16 cellular contexts compared by ENCODE assay signal in genomic region chr2:111966241-111966640, GRCh38.
A peak's percentile ranks its signal among the peaks of the same experiment; 100 is the strongest.
DNase-seq lines count a peak whose midpoint lies in the region; ATAC-seq and TF ChIP-seq lines count a peak whose summit lies in the region.
"Had no signal": no experiment of that assay in that cellular context is flagged by ENCODE, and none has a peak within 500 bp of the region (broad histone marks: within the 10 kb centered on the region; RNA-seq: fewer than 3 reads in every experiment).

No MANE protein-coding gene starts in this region.

- no peaks in the 10 kb centered on the region for H3K27me3 ChIP-seq in ascending aorta

- H3K9me3 ChIP-seq in ascending aorta: no peaks in the 10 kb centered on the region

- peaks cover 0 to 21% of the 10 kb centered on the region in 2 donors for H3K4me1 ChIP-seq in ascending aorta

- no peak overlapping the region for H3K4me3 ChIP-seq in ascending aorta
- H3K4me3 ChIP-seq: GM12878 had no signal

- H3K27ac ChIP-seq in ascending aorta: peak overlapping the region; percentile 74 to 80
- H3K27ac ChIP-seq: C4-2B had no signal

- peak; percentile 3 for DNase-seq in EH (ENCODE audit: low read depth)
- no peak for DNase-seq in ascending aorta (ENCODE audit: low spot score in 2 of 2)
- DNase-seq in lung microvascular endothelial cell (ENCODE audit: low read depth in 2 of 2): peak; percentile 32 to 65
- DNase-seq: ACHN; AML-193; CD4-positive, alpha-beta T cell; DMS153; DMS79; GOT3; H9; KG1 had no signal

- ATAC-seq in GM19351 (IDR thresholded peaks at IDR 0.05; ENCODE audit: unreplicated experiment): no peak
- no peak for ATAC-seq in GM21723 (IDR thresholded peaks at IDR 0.05; ENCODE audit: unreplicated experiment)
- no peak for ATAC-seq in HG02642 (IDR thresholded peaks at IDR 0.05; ENCODE audit: poor library complexity, unreplicated experiment)
- ATAC-seq: GM12878 had no signal

- intact Hi-C loops in ascending aorta (cut with DNase I): no loop called here

- H3K36me3 ChIP-seq in ascending aorta: peaks cover 2 to 14% of the 10 kb centered on the region in 2 donors

- no peak for TF ChIP-seq CTCF in ascending aorta (IDR thresholded peaks at IDR 0.05)

Comparison
In these comparisons a context has a peak if more than half of its experiments do, and no peak if none do; other contexts are left out.
1. DNase-seq: peak in EH (single experiment) and lung microvascular endothelial cell (2 of 2); none in ascending aorta (0 of 2).